ENCODE assay signal across 8 cellular contexts in the genomic region with DNA sequence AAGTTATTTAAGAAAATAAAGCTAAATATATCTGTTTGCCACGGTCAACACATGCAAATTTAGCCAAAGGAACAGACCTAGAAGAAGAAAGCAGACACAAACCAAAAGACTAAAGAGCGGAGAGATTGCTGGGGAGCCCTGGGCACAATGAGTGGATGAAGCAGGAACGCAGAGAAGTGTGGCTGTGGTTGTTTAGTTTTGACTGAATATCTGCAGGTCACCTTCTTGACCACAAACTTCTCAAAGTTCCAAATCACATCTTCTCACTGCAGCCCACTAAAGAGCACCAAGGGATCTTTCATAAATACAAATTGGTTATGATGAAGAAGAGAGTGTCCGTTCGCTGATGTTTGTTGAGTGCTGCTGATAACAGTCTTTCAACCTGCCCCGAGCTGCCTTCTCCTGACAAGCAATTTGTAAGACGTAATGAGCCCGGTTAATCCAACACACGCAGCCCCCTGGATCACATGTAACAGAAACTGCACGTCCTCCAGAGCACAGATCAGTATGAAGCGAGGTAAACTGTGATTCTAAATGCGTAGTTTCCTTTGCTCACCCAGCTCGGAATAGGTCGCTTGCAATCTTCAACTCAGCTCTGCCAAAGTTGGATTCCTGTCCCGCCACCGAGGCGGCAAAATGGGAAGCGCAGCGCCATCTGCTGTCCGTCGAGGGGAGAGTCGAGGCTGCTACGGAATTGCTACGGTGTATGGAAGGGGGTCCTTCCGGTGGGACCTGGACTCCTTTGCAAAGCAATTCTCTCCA.
DNase-seq lines count a peak whose midpoint lies in the region; ATAC-seq and TF ChIP-seq lines count a peak whose summit lies in the region.

No MANE protein-coding gene starts in this region.

- peak overlapping the region; percentile 32 to 41 (median 35) for H3K4me3 ChIP-seq in mammary epithelial cell (replicated peaks in 1 of 3; ENCODE audit: insufficient read depth in 1 of 3, low read depth in 2 of 3, low read length in 3 of 3)

- H3K79me2 ChIP-seq in mammary epithelial cell (ENCODE audit: insufficient read depth, low read length) = no peaks in the 10 kb centered on the region

- dilution Hi-C loops in mammary epithelial cell (cut with HindIII; ENCODE audit: low sequenced_read_pairs) = no loop called here

- BruUV-seq in mammary epithelial cell (replicated peaks; lab: Mats Ljungman, UMichigan) = no TSS peak

- H3K4me1 ChIP-seq in mammary epithelial cell (ENCODE audit: insufficient read depth, low read length) = no peaks in the 10 kb centered on the region

- H3K4me2 ChIP-seq in mammary epithelial cell (ENCODE audit: insufficient read depth, low read depth, low read length) = peak overlapping the region; percentile 92

- intact Hi-C loops in mammary epithelial cell (cut with micrococcal nuclease) = loop anchor here (1.0 to 10.0 kb wide), 5 partner anchors 311 to 1077 kb away; no protein-coding TSS in a partner anchor

- H3K27me3 ChIP-seq in mammary epithelial cell (ENCODE audit: insufficient read depth, low read length) = no peaks in the 10 kb centered on the region

- no peak overlapping the region for H3K27ac ChIP-seq in VCaP
- H3K27ac ChIP-seq in mammary epithelial cell (ENCODE audit: insufficient read depth, low read depth, low read length) = no peak overlapping the region

- H3K9me3 ChIP-seq in mammary epithelial cell (replicated peaks; ENCODE audit: insufficient read depth, low read length) = no peaks in the 10 kb centered on the region

- WGBS in mammary epithelial cell (ENCODE audit: low coverage, missing lambda C conversion rate) = 17% methylated on average over 22 of the region's 25 CpGs

- DNase-seq in NCI-H1436 (lab: John Stamatoyannopoulos, UW) (peak; percentile 66), NCI-H1436 treated with DMSO at 0.1 percent for 48 hours (lab: John Stamatoyannopoulos, UW) (no peak), NCI-H1092 treated with DMSO at 0.1 percent for 48 hours (lab: John Stamatoyannopoulos, UW) (peak; percentile 49), mammary epithelial cell (peak; percentile 50), islet precursor cell (peak; percentile 92)
- peak; percentile 50 to 71 (median 55) for DNase-seq in stimulated activated CD4-positive, alpha-beta T cell treated with anti-CD3 and anti-CD28 coated beads, Interleukin-12 subunit alpha, Interleukin-12 subunit beta, amount 100 ng/mL, for 48 hours (ENCODE audit: low read depth in 2 of 3, low spot score in 1 of 3)

- H3K9ac ChIP-seq in mammary epithelial cell (ENCODE audit: insufficient read depth, low read length) = no peak overlapping the region

- TF ChIP-seq CTCF in VCaP (conservative IDR thresholded peaks at IDR 0.05) (peak; percentile 97), mammary epithelial cell (conservative IDR thresholded peaks at IDR 0.05 in 1 of 2, IDR thresholded peaks at IDR 0.05 in 1 of 2; ENCODE audit: extremely low read depth in 1 of 2, insufficient read depth in 1 of 2, low read depth in 1 of 2, low read length in 2 of 2) (peak; percentile 93 to 96)

- in situ Hi-C loops in mammary epithelial cell (cut with MboI; ENCODE audit: low sequenced_read_pairs in 2 of 2) = loop anchor here (10.0 to 25.0 kb wide), 3 partner anchors 749 to 1087 kb away; no protein-coding TSS in a partner anchor

- H3K36me3 ChIP-seq in mammary epithelial cell (ENCODE audit: insufficient read depth, low read length) = no peaks in the 10 kb centered on the region

- H4K20me1 ChIP-seq in mammary epithelial cell (ENCODE audit: insufficient read depth, low read length) = no peaks in the 10 kb centered on the region

- peak overlapping the region; percentile 94 for H2AFZ ChIP-seq in mammary epithelial cell (ENCODE audit: low read depth, low read length)

- ATAC-seq in HG02759 (IDR thresholded peaks at IDR 0.05; ENCODE audit: unreplicated experiment) = peak; percentile 96

- CTCF ChIA-PET in mammary epithelial cell (lab: Charles Lee; ENCODE audit: low non-redundant PET) = interaction anchor here (0.6 to 0.8 kb wide), 5 partner anchors 658 to 1312 kb away, joined by 3 to 9 read pairs (median 4); no protein-coding TSS in a partner anchor
